1 cellular context compared by ENCODE assay signal in genomic region chr10:100883322-100883821, GRCh38.
TF ChIP-seq lines count a peak whose summit lies in the region.

No MANE protein-coding gene starts in this region.

TF ChIP-seq in IMR-90, 13 proteins besides CTCF, POLR2A, EP300 and RAD21:
- TF ChIP-seq FOS (IDR thresholded peaks at IDR 0.05; ENCODE audit: low read depth, low read length) (no peak), SMC3 (IDR thresholded peaks at IDR 0.05; ENCODE audit: low read depth, low read length) (no peak), ELK1 (IDR thresholded peaks at IDR 0.05; ENCODE audit: borderline replicate concordance, low read depth, low read length) (no peak)
